ENCODE assay signal across 22 cellular contexts in the genomic region with DNA sequence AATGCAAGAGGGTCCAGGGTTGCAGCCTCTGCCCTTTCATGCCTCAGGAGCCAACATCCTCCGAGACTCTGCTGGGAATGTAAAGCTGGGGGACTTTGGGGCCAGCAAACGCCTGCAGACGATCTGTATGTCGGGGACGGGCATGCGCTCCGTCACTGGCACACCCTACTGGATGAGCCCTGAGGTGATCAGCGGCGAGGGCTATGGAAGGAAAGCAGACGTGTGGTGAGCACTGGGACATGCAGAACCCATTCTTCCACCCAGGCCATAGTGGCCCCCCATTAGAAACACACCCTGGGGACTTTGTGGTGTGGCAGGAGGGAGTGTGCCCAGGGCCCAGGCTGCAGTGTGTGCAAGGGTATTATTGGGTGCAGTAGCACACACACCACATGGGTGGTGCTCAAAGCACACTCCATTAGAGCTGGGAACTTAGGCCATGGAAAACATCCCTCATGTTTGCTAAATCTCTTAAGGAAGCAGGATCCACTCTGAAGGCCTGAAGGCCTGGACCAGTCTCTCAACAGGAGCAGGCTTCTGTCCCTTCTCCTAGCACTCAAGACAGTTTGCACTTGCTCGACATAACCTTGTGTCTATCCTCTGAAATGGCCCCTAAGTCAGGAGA. TPM values are rescaled to one million over a fixed set of nuclear protein-coding genes. Genes with fewer than 3 reads are reported as not detected.
DNase-seq lines count a peak whose midpoint lies in the region; ATAC-seq and TF ChIP-seq lines count a peak whose summit lies in the region.
"Had no signal": no experiment of that assay in that cellular context is flagged by ENCODE, and none has a peak within 500 bp of the region (broad histone marks: within the 10 kb centered on the region; RNA-seq: fewer than 3 reads in every experiment).

No MANE protein-coding gene starts in this region.

- no peaks in the 10 kb centered on the region for H3K9me3 Mint-ChIP-seq in CD4-positive, CD25-positive, alpha-beta regulatory T cell
- H3K9me3 Mint-ChIP-seq in activated B cell treated with CpG ODN at 0.5 μM for 24 hours, result no peaks in the 10 kb centered on the region
- peaks cover 0 to 5% (median 0%) of the 10 kb centered on the region in 11 donors for H3K9me3 Mint-ChIP-seq in naive thymus-derived CD4-positive, alpha-beta T cell
- H3K9me3 Mint-ChIP-seq: activated CD4-positive, alpha-beta T cell treated with anti-CD3 and anti-CD28 coated beads, Interleukin-2, amount 10 ng/mL, durations not matched to agents 24 days and 14 days had no signal

- no peaks in the 10 kb centered on the region for H3K27me3 ChIP-seq in CD4-positive, CD25-positive, alpha-beta regulatory T cell (ENCODE audit: control insufficient read depth, insufficient read depth, low read length)
- no peaks in the 10 kb centered on the region for H3K27me3 ChIP-seq in naive thymus-derived CD4-positive, alpha-beta T cell (ENCODE audit: control insufficient read depth in 2 of 2, insufficient read depth in 2 of 2, low read length in 2 of 2)
- H3K27me3 ChIP-seq: brain microvascular endothelial cell, colonic mucosa, heart right ventricle had no signal

- H3K4me1 ChIP-seq in CD4-positive, CD25-positive, alpha-beta regulatory T cell (ENCODE audit: control insufficient read depth, insufficient read depth, low read length, poor library complexity, severe bottlenecking), result peaks cover 30% of the 10 kb centered on the region
- peaks cover 30 to 39% of the 10 kb centered on the region in 2 donors for H3K4me1 ChIP-seq in naive thymus-derived CD4-positive, alpha-beta T cell (ENCODE audit: control insufficient read depth in 2 of 2, insufficient read depth in 2 of 2, low read length in 2 of 2)
- H3K4me1 ChIP-seq: colonic mucosa had no signal

- peaks cover 22 to 52% (median 34%) of the 10 kb centered on the region in 4 donors for H3K4me1 Mint-ChIP-seq in CD4-positive, CD25-positive, alpha-beta regulatory T cell
- peaks cover 48% of the 10 kb centered on the region for H3K4me1 Mint-ChIP-seq in activated B cell treated with CpG ODN at 0.5 μM for 24 hours
- H3K4me1 Mint-ChIP-seq in naive thymus-derived CD4-positive, alpha-beta T cell, result peaks cover 35 to 56% (median 50%) of the 10 kb centered on the region in 7 donors

- H3K27me3 Mint-ChIP-seq in CD4-positive, CD25-positive, alpha-beta regulatory T cell, result peaks cover 6% of the 10 kb centered on the region
- H3K27me3 Mint-ChIP-seq in activated B cell treated with CpG ODN at 0.5 μM for 24 hours, result no peaks in the 10 kb centered on the region
- no peaks in the 10 kb centered on the region for H3K27me3 Mint-ChIP-seq in naive thymus-derived CD4-positive, alpha-beta T cell
- H3K27me3 Mint-ChIP-seq: activated CD4-positive, alpha-beta T cell treated with anti-CD3 and anti-CD28 coated beads, Interleukin-2, amount 10 ng/mL, durations not matched to agents 24 days and 14 days had no signal

- peak overlapping the region in 2 of 4 donors; percentile 66 to 93 for H3K4me3 Mint-ChIP-seq in CD4-positive, CD25-positive, alpha-beta regulatory T cell
- no peak overlapping the region for H3K4me3 Mint-ChIP-seq in activated B cell treated with CpG ODN at 0.5 μM for 24 hours
- peak overlapping the region in 4 of 10 donors; percentile 21 to 83 (median 46) for H3K4me3 Mint-ChIP-seq in naive thymus-derived CD4-positive, alpha-beta T cell
- H3K4me3 Mint-ChIP-seq: activated CD4-positive, alpha-beta T cell treated with anti-CD3 and anti-CD28 coated beads, Interleukin-2, amount 10 ng/mL, durations not matched to agents 24 days and 14 days had no signal

- no peak overlapping the region for H3K4me3 ChIP-seq in CD4-positive, CD25-positive, alpha-beta regulatory T cell (ENCODE audit: low read depth, low read length)
- H3K4me3 ChIP-seq in naive thymus-derived CD4-positive, alpha-beta T cell (ENCODE audit: low read length), result no peak overlapping the region
- H3K4me3 ChIP-seq: colonic mucosa, heart right ventricle, left ventricle myocardium inferior, thoracic aorta had no signal

- no peak overlapping the region for H3K27ac ChIP-seq in CD4-positive, CD25-positive, alpha-beta regulatory T cell (ENCODE audit: insufficient read depth, low read length, poor library complexity, severe bottlenecking)
- H3K27ac ChIP-seq in naive thymus-derived CD4-positive, alpha-beta T cell (ENCODE audit: low read depth, low read length), result no peak overlapping the region
- H3K27ac ChIP-seq: brain microvascular endothelial cell, colonic mucosa, heart right ventricle, KMS-11, left ventricle myocardium inferior, thoracic aorta had no signal

- intact Hi-C loops in activated B cell treated with CpG ODN at 0.5 μM for 24 hours (cut with micrococcal nuclease), result no loop called here
- intact Hi-C loops in naive thymus-derived CD4-positive, alpha-beta T cell (cut with micrococcal nuclease), result no loop called here

- peaks cover 31% of the 10 kb centered on the region for H3K36me3 Mint-ChIP-seq in CD4-positive, CD25-positive, alpha-beta regulatory T cell
- peaks cover 79% of the 10 kb centered on the region for H3K36me3 Mint-ChIP-seq in activated B cell treated with CpG ODN at 0.5 μM for 24 hours (ENCODE audit: low read depth)
- H3K36me3 Mint-ChIP-seq in naive thymus-derived CD4-positive, alpha-beta T cell, result peaks cover 3 to 39% (median 16%) of the 10 kb centered on the region in 5 donors

- no peak for TF ChIP-seq CTCF in activated B cell treated with CpG ODN at 0.5 μM for 24 hours (IDR thresholded peaks at IDR 0.05)

- H3K36me3 ChIP-seq in CD4-positive, CD25-positive, alpha-beta regulatory T cell (ENCODE audit: control insufficient read depth, insufficient read depth, low read length), result peaks cover 70% of the 10 kb centered on the region
- H3K36me3 ChIP-seq in naive thymus-derived CD4-positive, alpha-beta T cell (ENCODE audit: control insufficient read depth in 2 of 3, insufficient read depth in 3 of 3, low read length in 3 of 3), result peaks cover 6 to 74% (median 22%) of the 10 kb centered on the region in 3 experiments

- CTCF ChIA-PET in activated B cell treated with CpG ODN at 0.5 μM for 24 hours (lab: Charles Lee), result interaction anchor here (0.8 kb wide), 1 partner anchor 17 kb away, joined by 3 read pairs; no protein-coding TSS in a partner anchor
- CTCF ChIA-PET in naive thymus-derived CD4-positive, alpha-beta T cell (lab: Charles Lee), result interaction anchor here (7.8 kb wide), 1 partner anchor 18 kb away, joined by 198 read pairs; no protein-coding TSS in a partner anchor

- peak overlapping the region in 2 of 3 donors; percentile 38 to 86 for H3K27ac Mint-ChIP-seq in CD4-positive, CD25-positive, alpha-beta regulatory T cell
- peak overlapping the region; percentile 57 for H3K27ac Mint-ChIP-seq in activated B cell treated with CpG ODN at 0.5 μM for 24 hours
- peak overlapping the region; percentile 29 to 99 (median 84) for H3K27ac Mint-ChIP-seq in naive thymus-derived CD4-positive, alpha-beta T cell

- POLR2A ChIA-PET in activated B cell treated with CpG ODN at 0.5 μM for 24 hours (lab: Charles Lee), result interaction anchor here (0.6 to 10.0 kb wide), 3 partner anchors 71 to 81 kb away, joined by 3 to 108 read pairs (median 11); a partner anchor contains a TSS
- POLR2A ChIA-PET in naive thymus-derived CD4-positive, alpha-beta T cell (lab: Charles Lee), result interaction anchor here (3.6 to 7.5 kb wide), 7 partner anchors 6 to 82 kb away, joined by 32 to 810 read pairs (median 82); a partner anchor contains a TSS

- no peaks in the 10 kb centered on the region for H3K9me3 ChIP-seq in CD4-positive, CD25-positive, alpha-beta regulatory T cell (ENCODE audit: control insufficient read depth in 2 of 2, low read length in 2 of 2)
- H3K9me3 ChIP-seq in naive thymus-derived CD4-positive, alpha-beta T cell (ENCODE audit: control insufficient read depth in 2 of 3, low read length in 3 of 3), result no peaks in the 10 kb centered on the region
- H3K9me3 ChIP-seq: colonic mucosa, heart right ventricle, left ventricle myocardium inferior, thoracic aorta had no signal

- no peak for ATAC-seq in CD4-positive, CD25-positive, alpha-beta regulatory T cell (ENCODE audit: low read depth in 2 of 2)
- ATAC-seq in activated B cell treated with CpG ODN at 0.5 μM for 24 hours (ENCODE audit: low read depth) (no peak), GM21447 (IDR thresholded peaks at IDR 0.05; ENCODE audit: unreplicated experiment) (no peak)
- no peak for ATAC-seq in naive thymus-derived CD4-positive, alpha-beta T cell
- ATAC-seq: heart right ventricle, right cardiac atrium had no signal

- DNase-seq in CD4-positive, CD25-positive, alpha-beta regulatory T cell, result no peak
- DNase-seq in D341Med (ENCODE audit: low spot score), result peak; percentile 62
- no peak for DNase-seq in activated B cell treated with CpG ODN at 0.5 μM for 24 hours
- DNase-seq in naive thymus-derived CD4-positive, alpha-beta T cell, result no peak
- DNase-seq in NCI-H187 treated with DMSO at 0.1 percent for 48 hours (lab: John Stamatoyannopoulos, UW), result no peak
- no peak for DNase-seq in HUDEP-2 (lab: John Stamatoyannopoulos, UW; ENCODE audit: unreplicated experiment in 76 of 76)
- DNase-seq: brain microvascular endothelial cell; Calu3; colonic mucosa; GF-D8; heart right ventricle; left ventricle myocardium inferior; NCI-H2029; NK-92 treated with Interleukin-12 subunit alpha and Interleukin-12 subunit beta, amount 100 ng/mL, for 24 hours; nucleus accumbens; RPMI8226; stimulated activated CD4-positive, alpha-beta T cell treated with anti-CD3 and anti-CD28 coated beads, Interleukin-15, amount 100 ng/mL, for 24 hours had no signal

RNA-seq across cellular contexts. Expression of a gene that starts 7.6 kb away (rescaled TPM):
- total RNA-seq in CD4-positive, CD25-positive, alpha-beta regulatory T cell, result 634 TPM
- 100 to 1,000 TPM; 408 to 478 (median 445) TPM for polyA plus RNA-seq in CD4-positive, CD25-positive, alpha-beta regulatory T cell
- 404 and 421 TPM in 2 replicates for total RNA-seq in activated B cell treated with CpG ODN at 0.5 μM for 24 hours
- 100 to 1,000 TPM; 575 to 937 (median 595) TPM for total RNA-seq in naive thymus-derived CD4-positive, alpha-beta T cell
- 100 to 1,000 TPM; 542 to 792 TPM for polyA plus RNA-seq in naive thymus-derived CD4-positive, alpha-beta T cell

RNA-seq across cellular contexts. Expression of a gene that starts 49.3 kb away (rescaled TPM):
- total RNA-seq in CD4-positive, CD25-positive, alpha-beta regulatory T cell, result 47.8 TPM
- polyA plus RNA-seq in CD4-positive, CD25-positive, alpha-beta regulatory T cell, result 10 to 100 TPM; 20.0 to 31.9 (median 22.2) TPM
- total RNA-seq in activated B cell treated with CpG ODN at 0.5 μM for 24 hours, result 72.5 and 80.2 TPM in 2 replicates
- 10 to 100 TPM; 51.0 to 69.7 (median 54.2) TPM for total RNA-seq in naive thymus-derived CD4-positive, alpha-beta T cell
- 10 to 100 TPM; 19.9 to 24.2 TPM for polyA plus RNA-seq in naive thymus-derived CD4-positive, alpha-beta T cell
